19 cellular contexts compared by ENCODE assay signal in genomic region chr6:161809991-161810390, GRCh38.
"Had no signal": no experiment of that assay in that cellular context is flagged by ENCODE, and none has a peak within 500 bp of the region (broad histone marks: within the 10 kb centered on the region; RNA-seq: fewer than 3 reads in every experiment).

No MANE protein-coding gene starts in this region.

- DNase-seq: colonic mucosa; cortex of kidney; dermis blood vessel endothelial cell; dorsolateral prefrontal cortex; effector CD4-positive, alpha-beta T cell; effector CD8-positive, alpha-beta T cell; effector memory CD4-positive, alpha-beta T cell; effector memory CD8-positive, alpha-beta T cell; endodermal cell; erythroblast; esophagus squamous epithelium; foreskin fibroblast; foreskin keratinocyte; foreskin melanocyte; gastrocnemius medialis; glutamatergic neuron; head of caudate nucleus; heart left ventricle; heart right ventricle had no signal
